8 cellular contexts compared by ENCODE assay signal in the genomic region with DNA sequence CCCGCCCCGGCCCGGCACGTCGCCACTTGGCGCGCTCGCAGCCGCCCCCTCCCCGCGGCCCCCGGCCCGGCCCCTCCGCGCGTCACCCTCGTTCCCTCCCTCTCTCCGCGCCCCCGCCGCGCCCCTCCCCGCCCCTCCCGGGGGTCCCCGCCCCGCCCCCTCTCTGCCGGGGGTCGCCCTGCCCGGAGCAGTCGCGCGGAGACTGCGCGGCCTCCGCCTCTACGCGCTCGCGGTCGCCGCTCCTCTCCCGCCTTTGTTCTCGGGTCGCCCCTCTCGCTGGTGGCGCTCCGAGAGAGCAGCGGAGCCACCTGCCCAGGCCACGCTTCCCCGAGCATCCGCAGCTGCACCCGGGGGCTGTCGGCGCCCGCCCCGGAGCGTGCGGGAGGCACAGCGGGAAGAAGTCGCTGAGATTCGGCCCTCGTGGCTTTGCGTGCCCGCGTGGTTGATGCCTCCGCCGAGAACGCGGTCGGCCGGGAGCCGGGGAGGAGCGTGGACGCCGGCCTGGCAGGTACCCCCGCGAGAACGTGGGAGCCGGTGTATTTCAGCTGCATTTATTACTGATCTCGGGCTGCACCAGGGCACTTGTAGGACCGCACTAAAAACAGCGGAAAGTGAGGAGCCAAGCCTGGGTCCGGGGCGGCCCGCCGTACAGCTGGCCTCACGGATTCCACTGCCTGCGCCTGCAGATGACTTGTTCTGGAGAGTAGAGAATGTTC. TPM values are rescaled to one million over a fixed set of nuclear protein-coding genes. Genes with fewer than 3 reads are reported as not detected.
A peak's percentile ranks its signal among the peaks of the same experiment; 100 is the strongest.
DNase-seq lines count a peak whose midpoint lies in the region; ATAC-seq and TF ChIP-seq lines count a peak whose summit lies in the region.

No MANE protein-coding gene starts in this region.

- peaks cover 26 to 43% (median 32%) of the 10 kb centered on the region in 10 experiments for H3K4me1 ChIP-seq in BLaER1 treated with 17β-estradiol and CSF1 and Interleukin-3, amounts not matched to agents 10 nM and 100 nM
- H3K4me1 ChIP-seq in RWPE2 (ENCODE audit: insufficient read depth, poor library complexity, severe bottlenecking), result peaks cover 13% of the 10 kb centered on the region
- peaks cover 0 to 32% (median 13%) of the 10 kb centered on the region in 4 donors for H3K4me1 ChIP-seq in tibial artery

- peak overlapping the region; percentile 77 to 93 (median 86) for H3K4me3 ChIP-seq in BLaER1 treated with 17β-estradiol and CSF1 and Interleukin-3, amounts not matched to agents 10 nM and 100 nM
- peak overlapping the region; percentile 98 for H3K4me3 ChIP-seq in RWPE2 (ENCODE audit: severe bottlenecking)
- H3K4me3 ChIP-seq in tibial artery, result peak overlapping the region; percentile 74 to 88

- no peaks in the 10 kb centered on the region for H3K27me3 ChIP-seq in BLaER1 treated with 17β-estradiol and CSF1 and Interleukin-3, amounts not matched to agents 10 nM and 100 nM
- no peaks in the 10 kb centered on the region for H3K27me3 ChIP-seq in RWPE2 (ENCODE audit: insufficient read depth, poor library complexity, severe bottlenecking)
- no peaks in the 10 kb centered on the region for H3K27me3 ChIP-seq in tibial artery

- peak; percentile 38 for ATAC-seq in HG03432 (IDR thresholded peaks at IDR 0.05; ENCODE audit: unreplicated experiment)
- peak; percentile 52 for ATAC-seq in RWPE2 (ENCODE audit: low read depth)
- peak; percentile 34 for ATAC-seq in omental fat pad (ENCODE audit: low FRiP score)

- H3K4me2 ChIP-seq in BLaER1 treated with 17β-estradiol and CSF1 and Interleukin-3, amounts not matched to agents 10 nM and 100 nM, result peak overlapping the region; percentile 79 to 96 (median 88)

- peak overlapping the region; percentile 73 to 98 (median 95); a peak in 21 of 22 replicates for H3K9ac ChIP-seq in BLaER1 treated with 17β-estradiol and CSF1 and Interleukin-3, amounts not matched to agents 10 nM and 100 nM

- peak overlapping the region in 10 of 11 experiments; percentile 55 to 96 (median 93); a peak in 21 of 22 replicates for H3K27ac ChIP-seq in BLaER1 treated with 17β-estradiol and CSF1 and Interleukin-3, amounts not matched to agents 10 nM and 100 nM
- H3K27ac ChIP-seq in RWPE2 (ENCODE audit: poor library complexity, severe bottlenecking), result peak overlapping the region; percentile 64
- H3K27ac ChIP-seq in tibial artery, result peak overlapping the region; percentile 91 to 97

- TF ChIP-seq CTCF in RWPE2 (IDR thresholded peaks at IDR 0.05; ENCODE audit: poor library complexity, severe bottlenecking) (no peak), omental fat pad (IDR thresholded peaks at IDR 0.05) (no peak), tibial artery (IDR thresholded peaks at IDR 0.05) (no peak)

- DNase-seq in RWPE2 (ENCODE audit: low spot score) (no peak), germinal center (ENCODE audit: low spot score) (peak; percentile 78), omental fat pad (ENCODE audit: low spot score) (no peak), tibial artery (peak in 1 of 2 donors; percentile 72)
- peak; percentile 72 for DNase-seq in activated naive CD4-positive, alpha-beta T cell treated with Interleukin-2 at 50 U/mL for 16 hours

- H3K36me3 ChIP-seq in BLaER1 treated with 17β-estradiol and CSF1 and Interleukin-3, amounts not matched to agents 10 nM and 100 nM, result peaks cover 0 to 11% (median 0%) of the 10 kb centered on the region in 11 experiments; a peak in 2 of 22 replicates
- H3K36me3 ChIP-seq in RWPE2 (ENCODE audit: low read depth) (peaks cover 6% of the 10 kb centered on the region), tibial artery (no peaks in the 10 kb centered on the region)

- H4K20me1 ChIP-seq in BLaER1 treated with 17β-estradiol and CSF1 and Interleukin-3, amounts not matched to agents 10 nM and 100 nM, result peaks cover 4 to 40% (median 22%) of the 10 kb centered on the region in 11 experiments; a peak in 17 of 22 replicates

- intact Hi-C loops in tibial artery (cut with DNase I; ENCODE audit: low total_unique reads), result loop anchor here (10.0 kb wide), 1 partner anchor 830 kb away; a partner anchor contains a TSS

- peak; percentile 39 for TF ChIP-seq POLR2A in GM19193 (IDR thresholded peaks at IDR 0.05; ENCODE audit: extremely low read depth, insufficient read depth, insufficient read length)

- no peaks in the 10 kb centered on the region for H3K9me3 ChIP-seq in BLaER1 treated with 17β-estradiol and CSF1 and Interleukin-3, amounts not matched to agents 10 nM and 100 nM (replicated peaks in 1 of 11)
- H3K9me3 ChIP-seq in RWPE2 (ENCODE audit: severe bottlenecking) (no peaks in the 10 kb centered on the region), tibial artery (no peaks in the 10 kb centered on the region)

RNA-seq across cellular contexts. Expression of a gene that starts 0.4 kb away (rescaled TPM):
- 10 to 100 TPM; 32.9 to 49.4 (median 43.7) TPM for total RNA-seq in omental fat pad

RNA-seq across cellular contexts. Expression of a gene that starts 22.8 kb away (rescaled TPM):
- total RNA-seq in omental fat pad, result 10 to 100 TPM; 41.2 to 45.0 (median 43.0) TPM

RNA-seq across cellular contexts. Expression of a gene that starts 22.9 kb away (rescaled TPM):
- total RNA-seq in omental fat pad, result 10 to 100 TPM; 18.9 to 35.9 (median 21.7) TPM

RNA-seq across cellular contexts. Expression of a gene that starts 26.7 kb away (rescaled TPM):
- 1 to 10 TPM in 3 of 4 donors, under 1 TPM in 1; 0.94 to 2.5 (median 2.1) TPM for total RNA-seq in omental fat pad

RNA-seq across cellular contexts. Expression of a gene that starts 26.7 kb away (rescaled TPM):
- total RNA-seq in omental fat pad, result 10 to 100 TPM; 11.9 to 30.3 (median 20.2) TPM

Comparison
In these comparisons a context has a peak if more than half of its experiments do, and no peak if none do; other contexts are left out.
1. DNase-seq: peak in activated naive CD4-positive, alpha-beta T cell treated with Interleukin-2 at 50 U/mL for 16 hours (single experiment) and germinal center (single experiment); none in RWPE2 (single experiment) and omental fat pad (single experiment).
2. Peak in every context shown above with its lines, with median percentiles within 50 percentile points of each other: H3K27ac ChIP-seq, H3K4me3 ChIP-seq and ATAC-seq.